In the genomic region with DNA sequence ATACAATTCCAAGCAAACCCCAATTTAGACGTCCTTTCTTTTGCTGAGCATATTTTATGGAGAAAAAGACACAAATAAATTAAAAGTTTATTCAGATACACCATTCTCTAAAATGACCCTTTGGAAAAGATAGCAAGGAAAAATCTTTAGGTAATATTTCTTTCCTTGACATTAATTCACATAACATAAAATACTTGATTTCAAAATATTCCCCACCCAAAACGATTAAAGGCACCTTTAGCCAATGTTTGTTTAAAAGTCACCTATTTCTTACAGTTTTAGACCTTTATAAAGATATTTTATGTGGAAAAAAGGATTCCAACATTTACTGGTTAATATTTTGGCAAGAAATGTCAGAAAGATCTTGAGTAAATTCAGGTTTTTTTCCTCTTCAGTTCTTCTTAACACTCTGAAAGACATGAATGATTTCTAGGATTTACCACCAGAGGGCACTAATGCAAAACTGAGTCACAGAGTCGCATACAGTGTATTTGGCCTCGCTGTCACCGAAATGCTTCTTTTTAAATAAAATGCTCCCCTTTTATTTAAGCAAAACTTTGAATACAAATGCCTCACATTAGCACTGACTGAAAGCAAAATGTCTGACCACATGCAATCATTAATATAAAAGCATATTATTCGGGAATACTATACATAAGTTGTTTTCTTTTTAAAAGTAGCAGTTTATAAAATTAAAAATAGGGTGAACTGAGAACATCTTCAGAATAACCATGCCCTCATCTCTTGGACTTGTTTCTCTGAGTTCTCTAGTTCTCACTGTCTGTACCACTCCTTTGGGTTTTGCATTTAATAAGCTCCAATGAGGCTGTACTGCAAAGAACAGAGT, we compare ENCODE assay signal across 8 cellular contexts.
DNase-seq lines count a peak whose midpoint lies in the region; ATAC-seq and TF ChIP-seq lines count a peak whose summit lies in the region.

No MANE protein-coding gene starts in this region.

- peak; percentile 10 for DNase-seq in stimulated activated CD4-positive, alpha-beta T cell treated with anti-CD3 and anti-CD28 coated beads, Interleukin-15, amount 100 ng/mL, for 24 hours
- DNase-seq in stimulated activated CD4-positive, alpha-beta T cell treated with anti-CD3 and anti-CD28 coated beads, Interleukin-12 subunit alpha, Interleukin-12 subunit beta, amount 100 ng/mL, for 4 hours = no peak
- DNase-seq in NCI-H1048 (lab: John Stamatoyannopoulos, UW) (peak; percentile 2), SK-N-DZ (ENCODE audit: low spot score) (peak; percentile 64), epithelial cell of proximal tubule (ENCODE audit: low read depth) (no peak)

- TF ChIP-seq CTCF in epithelial cell of proximal tubule (conservative IDR thresholded peaks at IDR 0.05; ENCODE audit: low read depth, low read length) (peak; percentile 81), neural cell (IDR thresholded peaks at IDR 0.05; ENCODE audit: poor library complexity, severe bottlenecking) (peak; percentile 75)

- no peaks in the 10 kb centered on the region for H3K27me3 ChIP-seq in neural cell (ENCODE audit: insufficient read depth, low read depth, low read length)

- H3K4me3 ChIP-seq in epithelial cell of proximal tubule (ENCODE audit: low read depth, low read length) (no peak overlapping the region), neural cell (ENCODE audit: low read length) (no peak overlapping the region)

- H3K79me2 ChIP-seq in neural cell (replicated peaks; ENCODE audit: insufficient read depth, low read length) = no peaks in the 10 kb centered on the region

- ATAC-seq in GM21367 (IDR thresholded peaks at IDR 0.05; ENCODE audit: unreplicated experiment) (no peak), GM21381 (IDR thresholded peaks at IDR 0.05; ENCODE audit: unreplicated experiment) (no peak)

- no peak overlapping the region for H3K27ac ChIP-seq in neural cell (ENCODE audit: low read length)

- H4K20me1 ChIP-seq in neural cell (ENCODE audit: insufficient read depth) = no peaks in the 10 kb centered on the region

- TF ChIP-seq RAD21 in neural cell (conservative IDR thresholded peaks at IDR 0.05) = peak; percentile 77

- H3K9me3 ChIP-seq in neural cell (ENCODE audit: low read length) = no peaks in the 10 kb centered on the region

- no peaks in the 10 kb centered on the region for H3F3A ChIP-seq in neural cell (ENCODE audit: insufficient read depth, low read length, poor library complexity, severe bottlenecking)

- no peak overlapping the region for H2AFZ ChIP-seq in neural cell (ENCODE audit: low read depth, low read length)

- no peaks in the 10 kb centered on the region for H3K36me3 ChIP-seq in neural cell (ENCODE audit: insufficient read depth, low read length)

- H3K4me2 ChIP-seq in neural cell (ENCODE audit: low read length) = no peak overlapping the region

- TF ChIP-seq EP300 in neural cell (conservative IDR thresholded peaks at IDR 0.05; ENCODE audit: poor library complexity, severe bottlenecking) = no peak

- H3K9me2 ChIP-seq in neural cell (ENCODE audit: insufficient read depth, low read length) = no peaks in the 10 kb centered on the region

- no peak overlapping the region for H3K9ac ChIP-seq in neural cell (ENCODE audit: low read length)

TF ChIP-seq in neural cell, 6 proteins besides CTCF, POLR2A, EP300 and RAD21:
- peak; percentile 85 for TF ChIP-seq SMC3 (conservative IDR thresholded peaks at IDR 0.05; ENCODE audit: poor library complexity)
- no peak for TF ChIP-seq TAF1 (IDR thresholded peaks at IDR 0.05; ENCODE audit: low read depth)
- TF ChIP-seq, protein P1, sequence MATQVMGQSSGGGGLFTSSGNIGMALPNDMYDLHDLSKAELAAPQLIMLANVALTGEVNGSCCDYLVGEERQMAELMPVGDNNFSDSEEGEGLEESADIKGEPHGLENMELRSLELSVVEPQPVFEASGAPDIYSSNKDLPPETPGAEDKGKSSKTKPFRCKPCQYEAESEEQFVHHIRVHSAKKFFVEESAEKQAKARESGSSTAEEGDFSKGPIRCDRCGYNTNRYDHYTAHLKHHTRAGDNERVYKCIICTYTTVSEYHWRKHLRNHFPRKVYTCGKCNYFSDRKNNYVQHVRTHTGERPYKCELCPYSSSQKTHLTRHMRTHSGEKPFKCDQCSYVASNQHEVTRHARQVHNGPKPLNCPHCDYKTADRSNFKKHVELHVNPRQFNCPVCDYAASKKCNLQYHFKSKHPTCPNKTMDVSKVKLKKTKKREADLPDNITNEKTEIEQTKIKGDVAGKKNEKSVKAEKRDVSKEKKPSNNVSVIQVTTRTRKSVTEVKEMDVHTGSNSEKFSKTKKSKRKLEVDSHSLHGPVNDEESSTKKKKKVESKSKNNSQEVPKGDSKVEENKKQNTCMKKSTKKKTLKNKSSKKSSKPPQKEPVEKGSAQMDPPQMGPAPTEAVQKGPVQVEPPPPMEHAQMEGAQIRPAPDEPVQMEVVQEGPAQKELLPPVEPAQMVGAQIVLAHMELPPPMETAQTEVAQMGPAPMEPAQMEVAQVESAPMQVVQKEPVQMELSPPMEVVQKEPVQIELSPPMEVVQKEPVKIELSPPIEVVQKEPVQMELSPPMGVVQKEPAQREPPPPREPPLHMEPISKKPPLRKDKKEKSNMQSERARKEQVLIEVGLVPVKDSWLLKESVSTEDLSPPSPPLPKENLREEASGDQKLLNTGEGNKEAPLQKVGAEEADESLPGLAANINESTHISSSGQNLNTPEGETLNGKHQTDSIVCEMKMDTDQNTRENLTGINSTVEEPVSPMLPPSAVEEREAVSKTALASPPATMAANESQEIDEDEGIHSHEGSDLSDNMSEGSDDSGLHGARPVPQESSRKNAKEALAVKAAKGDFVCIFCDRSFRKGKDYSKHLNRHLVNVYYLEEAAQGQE (IDR thresholded peaks at IDR 0.05; ENCODE audit: borderline replicate concordance) = no peak

Comparison
In these comparisons a context has a peak if more than half of its experiments do, and no peak if none do; other contexts are left out.
1. DNase-seq: peak in stimulated activated CD4-positive, alpha-beta T cell treated with anti-CD3 and anti-CD28 coated beads, Interleukin-15, amount 100 ng/mL, for 24 hours (single experiment), NCI-H1048 (single experiment) and SK-N-DZ (single experiment); none in stimulated activated CD4-positive, alpha-beta T cell treated with anti-CD3 and anti-CD28 coated beads, Interleukin-12 subunit alpha, Interleukin-12 subunit beta, amount 100 ng/mL, for 4 hours (single experiment) and epithelial cell of proximal tubule (single experiment).